24 cellular contexts compared by ENCODE assay signal in genomic region chr6:75145211-75145610, GRCh38.
"Had no signal": no experiment of that assay in that cellular context is flagged by ENCODE, and none has a peak within 500 bp of the region (broad histone marks: within the 10 kb centered on the region; RNA-seq: fewer than 3 reads in every experiment).

No MANE protein-coding gene starts in this region.

- DNase-seq: dermis blood vessel endothelial cell; dorsolateral prefrontal cortex; effector CD4-positive, alpha-beta T cell; effector memory CD4-positive, alpha-beta T cell; foreskin keratinocyte; heart left ventricle; hypothalamus; left cardiac atrium; left lung; left ventricle myocardium superior; lower lobe of right lung; mesenchymal stem cell; mucosa of descending colon; naive B cell had no signal

- H3K4me3 Mint-ChIP-seq: mesothelial cell of epicardium, naive B cell had no signal

- H3K9me3 Mint-ChIP-seq: mesothelial cell of epicardium, naive B cell had no signal

- FAIRE-seq: colon, endothelial cell of umbilical vein, frontal cortex, islet of Langerhans, keratinocyte had no signal

- H3K4me1 ChIP-seq: foreskin keratinocyte, left lung, lower lobe of right lung had no signal

- H3K36me3 Mint-ChIP-seq: mesothelial cell of epicardium, naive B cell had no signal

- H3K36me3 ChIP-seq: left lung, lower lobe of right lung had no signal

- ATAC-seq: foreskin keratinocyte, gastroesophageal sphincter, heart left ventricle, left cardiac atrium, left lung, left ventricle myocardium superior, lower lobe of right lung, mucosa of descending colon had no signal

- H3K27ac ChIP-seq: coronary artery, dorsolateral prefrontal cortex, esophagus muscularis mucosa, foreskin keratinocyte, gastroesophageal sphincter, heart left ventricle, hepatocyte, left lung, lower lobe of right lung had no signal

- H3K9me3 ChIP-seq: esophagus muscularis mucosa, gastroesophageal sphincter, heart left ventricle, left lung, lower lobe of right lung, mucosa of descending colon had no signal

- H3K27ac Mint-ChIP-seq: mesothelial cell of epicardium, naive B cell had no signal

- H3K27me3 ChIP-seq: dorsolateral prefrontal cortex, esophagus muscularis mucosa, foreskin keratinocyte, gastroesophageal sphincter, heart left ventricle, hepatocyte, left lung had no signal

- H3K4me3 ChIP-seq: coronary artery, dorsolateral prefrontal cortex, esophagus muscularis mucosa, gastroesophageal sphincter, heart left ventricle, hepatocyte, left lung, lower lobe of right lung, mucosa of descending colon had no signal

- H3K4me1 Mint-ChIP-seq: naive B cell had no signal
